In the genomic region with DNA sequence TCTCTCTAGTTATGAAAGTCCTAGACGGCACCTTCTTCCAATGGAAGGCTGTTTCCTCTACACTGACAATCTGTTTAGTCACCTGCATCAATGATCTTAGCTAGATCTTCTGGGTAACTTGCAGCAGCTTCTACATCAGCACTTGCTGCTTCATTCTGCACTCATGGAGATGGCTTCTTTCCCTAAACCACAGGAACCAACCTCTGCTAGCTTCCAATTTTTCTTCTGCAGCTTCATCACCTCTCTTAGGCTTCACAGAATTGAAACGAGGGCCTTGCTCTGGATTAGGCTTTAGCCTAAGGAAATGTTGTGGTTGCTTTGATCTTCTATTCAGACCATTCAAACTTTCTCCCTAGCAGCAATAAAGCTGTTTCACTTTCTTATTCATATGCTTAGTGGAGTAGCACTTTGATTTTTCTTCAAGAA, we compare ENCODE assay signal across 11 cellular contexts. TPM values are rescaled to one million over a fixed set of nuclear protein-coding genes. Genes with fewer than 3 reads are reported as not detected.
DNase-seq lines count a peak whose midpoint lies in the region; ATAC-seq and TF ChIP-seq lines count a peak whose summit lies in the region.
"Had no signal": no experiment of that assay in that cellular context is flagged by ENCODE, and none has a peak within 500 bp of the region (broad histone marks: within the 10 kb centered on the region; RNA-seq: fewer than 3 reads in every experiment).

No MANE protein-coding gene starts in this region.

- H3K9me3 Mint-ChIP-seq in activated T-cell treated with anti-CD3 and anti-CD28 coated beads, Interleukin-2, amount 50 U/mL, for 24 hours: no peaks in the 10 kb centered on the region
- H3K9me3 Mint-ChIP-seq in activated CD8-positive, alpha-beta T cell treated with anti-CD3 and anti-CD28 coated beads for 36 hours: no peaks in the 10 kb centered on the region
- H3K9me3 Mint-ChIP-seq in stimulated activated naive CD8-positive, alpha-beta T cell treated with anti-CD3 and anti-CD28 coated beads, Interleukin-15, Interleukin-2, amounts not matched to agents 100 ng/mL and 50 ng/mL, for 24 hours: no peaks in the 10 kb centered on the region
- H3K9me3 Mint-ChIP-seq: activated B cell treated with CpG ODN at 0.5 μM for 24 hours had no signal

- peaks cover 86% of the 10 kb centered on the region for H3K4me1 Mint-ChIP-seq in activated T-cell treated with anti-CD3 and anti-CD28 coated beads, Interleukin-2, amount 50 U/mL, for 24 hours (ENCODE audit: low read depth)
- H3K4me1 Mint-ChIP-seq in activated CD8-positive, alpha-beta T cell treated with anti-CD3 and anti-CD28 coated beads for 36 hours (ENCODE audit: low read depth): peaks cover 74% of the 10 kb centered on the region
- peaks cover 93% of the 10 kb centered on the region for H3K4me1 Mint-ChIP-seq in stimulated activated naive CD8-positive, alpha-beta T cell treated with anti-CD3 and anti-CD28 coated beads, Interleukin-15, Interleukin-2, amounts not matched to agents 100 ng/mL and 50 ng/mL, for 24 hours (ENCODE audit: low read depth)

- H3K27ac Mint-ChIP-seq in activated T-cell treated with anti-CD3 and anti-CD28 coated beads, Interleukin-2, amount 50 U/mL, for 24 hours: peak overlapping the region; percentile 87
- H3K27ac Mint-ChIP-seq in activated CD8-positive, alpha-beta T cell treated with anti-CD3 and anti-CD28 coated beads for 36 hours: peak overlapping the region; percentile 73
- peak overlapping the region; percentile 36 for H3K27ac Mint-ChIP-seq in stimulated activated naive CD8-positive, alpha-beta T cell treated with anti-CD3 and anti-CD28 coated beads, Interleukin-15, Interleukin-2, amounts not matched to agents 100 ng/mL and 50 ng/mL, for 24 hours
- H3K27ac Mint-ChIP-seq: activated B cell treated with CpG ODN at 0.5 μM for 24 hours had no signal

- POLR2A ChIA-PET in activated CD8-positive, alpha-beta T cell treated with anti-CD3 and anti-CD28 coated beads for 36 hours (lab: Charles Lee): interaction anchor here (0.7 to 1.9 kb wide), 4 partner anchors 9 to 375 kb away, joined by 3 to 7 read pairs (median 4); no protein-coding TSS in a partner anchor

- ATAC-seq in HG02759 (IDR thresholded peaks at IDR 0.05; ENCODE audit: unreplicated experiment) (peak; percentile 72), GM18520 (IDR thresholded peaks at IDR 0.05; ENCODE audit: unreplicated experiment) (no peak)
- ATAC-seq in activated CD8-positive, alpha-beta T cell treated with anti-CD3 and anti-CD28 coated beads for 36 hours: no peak
- ATAC-seq: foreskin keratinocyte had no signal

- intact Hi-C loops in activated CD8-positive, alpha-beta T cell treated with anti-CD3 and anti-CD28 coated beads for 36 hours (cut with micrococcal nuclease): no loop called here

- H3K36me3 Mint-ChIP-seq in activated T-cell treated with anti-CD3 and anti-CD28 coated beads, Interleukin-2, amount 50 U/mL, for 24 hours (ENCODE audit: low read depth): peaks cover 98% of the 10 kb centered on the region
- H3K36me3 Mint-ChIP-seq in activated CD8-positive, alpha-beta T cell treated with anti-CD3 and anti-CD28 coated beads for 36 hours (ENCODE audit: low read depth): peaks cover 90% of the 10 kb centered on the region
- H3K36me3 Mint-ChIP-seq in stimulated activated naive CD8-positive, alpha-beta T cell treated with anti-CD3 and anti-CD28 coated beads, Interleukin-15, Interleukin-2, amounts not matched to agents 100 ng/mL and 50 ng/mL, for 24 hours (ENCODE audit: low read depth): peaks cover 97% of the 10 kb centered on the region

- TF ChIP-seq CTCF in activated CD8-positive, alpha-beta T cell treated with anti-CD3 and anti-CD28 coated beads for 36 hours (IDR thresholded peaks at IDR 0.05): no peak

- CTCF ChIA-PET in activated CD8-positive, alpha-beta T cell treated with anti-CD3 and anti-CD28 coated beads for 36 hours (lab: Charles Lee): interaction anchor here (1.4 to 1.9 kb wide), 3 partner anchors 10 to 203 kb away, joined by 5 to 8 read pairs (median 5); no protein-coding TSS in a partner anchor

- H3K27me3 Mint-ChIP-seq in activated T-cell treated with anti-CD3 and anti-CD28 coated beads, Interleukin-2, amount 50 U/mL, for 24 hours: no peaks in the 10 kb centered on the region
- no peaks in the 10 kb centered on the region for H3K27me3 Mint-ChIP-seq in activated CD8-positive, alpha-beta T cell treated with anti-CD3 and anti-CD28 coated beads for 36 hours
- no peaks in the 10 kb centered on the region for H3K27me3 Mint-ChIP-seq in stimulated activated naive CD8-positive, alpha-beta T cell treated with anti-CD3 and anti-CD28 coated beads, Interleukin-15, Interleukin-2, amounts not matched to agents 100 ng/mL and 50 ng/mL, for 24 hours
- H3K27me3 Mint-ChIP-seq: activated B cell treated with CpG ODN at 0.5 μM for 24 hours had no signal

- DNase-seq in activated T-cell treated with anti-CD3 and anti-CD28 coated beads, Interleukin-2, amount 50 U/mL, for 24 hours: no peak
- DNase-seq in activated T-cell treated with anti-CD3 and anti-CD28 coated beads for 4 hours (no peak), cerebellar nuclear complex (lab: John Stamatoyannopoulos, UW) (no peak), LoVo (ENCODE audit: low spot score) (no peak)
- DNase-seq in activated CD8-positive, alpha-beta T cell treated with anti-CD3 and anti-CD28 coated beads for 36 hours: no peak
- DNase-seq: activated B cell treated with CpG ODN at 0.5 μM for 24 hours, foreskin keratinocyte, retina had no signal

- H3K4me3 Mint-ChIP-seq in activated T-cell treated with anti-CD3 and anti-CD28 coated beads, Interleukin-2, amount 50 U/mL, for 24 hours: peak overlapping the region; percentile 13
- H3K4me3 Mint-ChIP-seq in activated CD8-positive, alpha-beta T cell treated with anti-CD3 and anti-CD28 coated beads for 36 hours: no peak overlapping the region
- H3K4me3 Mint-ChIP-seq in stimulated activated naive CD8-positive, alpha-beta T cell treated with anti-CD3 and anti-CD28 coated beads, Interleukin-15, Interleukin-2, amounts not matched to agents 100 ng/mL and 50 ng/mL, for 24 hours: peak overlapping the region; percentile 18
- H3K4me3 Mint-ChIP-seq: activated B cell treated with CpG ODN at 0.5 μM for 24 hours had no signal

RNA-seq across cellular contexts. Expression of gene NAMPT, which starts 24.6 kb away (rescaled TPM):
- total RNA-seq in activated CD8-positive, alpha-beta T cell treated with anti-CD3 and anti-CD28 coated beads for 36 hours: 100 to 1,000 TPM; 790 to 812 TPM

Comparison
In these comparisons a context has a peak if more than half of its experiments do, and no peak if none do; other contexts are left out.
1. H3K27ac Mint-ChIP-seq: peak in every context shown above with its lines; median percentile 87 in activated T-cell treated with anti-CD3 and anti-CD28 coated beads, Interleukin-2, amount 50 U/mL, for 24 hours; 73 in activated CD8-positive, alpha-beta T cell treated with anti-CD3 and anti-CD28 coated beads for 36 hours; 36 in stimulated activated naive CD8-positive, alpha-beta T cell treated with anti-CD3 and anti-CD28 coated beads, Interleukin-15, Interleukin-2, amounts not matched to agents 100 ng/mL and 50 ng/mL, for 24 hours.